1 cellular context compared by ENCODE assay signal in genomic region chr4:2714918-2715317, GRCh38.
TF ChIP-seq lines count a peak whose summit lies in the region.

No MANE protein-coding gene starts in this region.

TF ChIP-seq in HepG2, 621 proteins besides CTCF, POLR2A, EP300 and RAD21:
- TF ChIP-seq HNF1A (IDR thresholded peaks at IDR 0.05; ENCODE audit: low read depth) (0 out of 2 replicates have a peak, but pooled peaks have one; percentile 16), HNF1A (CRISPR knock-in tag; IDR thresholded peaks at IDR 0.05; ENCODE audit: borderline replicate concordance) (no peak), LBX2 (CRISPR knock-in tag; IDR thresholded peaks at IDR 0.05; ENCODE audit: borderline replicate concordance) (no peak)
